17 cellular contexts compared by ENCODE assay signal in the genomic region with DNA sequence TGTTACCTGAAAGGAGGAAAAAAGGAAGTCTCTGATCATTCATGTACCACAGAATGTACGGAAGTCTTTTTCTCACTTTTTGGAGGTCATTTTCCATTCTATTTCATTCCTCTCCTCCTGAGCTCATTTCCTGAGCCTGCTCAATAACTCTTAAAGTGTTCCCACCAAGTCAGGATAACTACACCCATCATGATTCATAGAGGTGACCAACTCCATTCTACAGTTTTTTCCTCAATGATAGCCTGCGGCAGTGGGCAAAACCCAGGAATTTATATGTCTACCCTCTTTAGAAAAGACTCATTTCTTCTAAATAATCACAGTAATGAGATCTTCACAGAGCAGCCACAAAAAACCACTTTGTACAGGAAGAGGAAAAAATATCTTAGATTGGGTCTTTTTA.
DNase-seq lines count a peak whose midpoint lies in the region; ATAC-seq and TF ChIP-seq lines count a peak whose summit lies in the region.
"Had no signal": no experiment of that assay in that cellular context is flagged by ENCODE, and none has a peak within 500 bp of the region (broad histone marks: within the 10 kb centered on the region; RNA-seq: fewer than 3 reads in every experiment).

No MANE protein-coding gene starts in this region.

- H3K4me3 ChIP-seq in AG09309 (ENCODE audit: control insufficient read depth, low read depth, low read length), result no peak overlapping the region
- H3K4me3 ChIP-seq in astrocyte of the spinal cord (ENCODE audit: low read depth, low read length), result no peak overlapping the region
- H3K4me3 ChIP-seq: A549, HAP-1, K562 had no signal

- TF ChIP-seq CTCF in AG09309 (IDR thresholded peaks at IDR 0.05; ENCODE audit: control insufficient read depth, insufficient read depth, low read depth, low read length, missing control alignments) (no peak), astrocyte of the spinal cord (IDR thresholded peaks at IDR 0.05; ENCODE audit: low read depth, low read length) (no peak)

- in situ Hi-C loops in astrocyte of the spinal cord (cut with HindIII; ENCODE audit: low sequenced_read_pairs), result no loop called here

- peak; percentile 56 for DNase-seq in AG09309 (ENCODE audit: low read depth)
- DNase-seq in GM03348 (ENCODE audit: low spot score), result peak; percentile 9
- DNase-seq in M059J (ENCODE audit: low read depth), result peak; percentile 91
- peak; percentile 17 for DNase-seq in astrocyte of the spinal cord (ENCODE audit: low read depth, low spot score)
- no peak for DNase-seq in NOMO-1 (lab: John Stamatoyannopoulos, UW; ENCODE audit: unreplicated experiment in 2 of 2)
- DNase-seq: DMS79 treated with DMSO at 0.1 percent for 48 hours, GF-D8, NCI-H1694 treated with DMSO at 0.1 percent for 48 hours, NCI-H524, NCI-H82, RPMI8226 had no signal

- ATAC-seq in GM19397 (IDR thresholded peaks at IDR 0.05; ENCODE audit: unreplicated experiment) (no peak), HG03520 (IDR thresholded peaks at IDR 0.05; ENCODE audit: unreplicated experiment) (no peak), GM18907 (IDR thresholded peaks at IDR 0.05; ENCODE audit: unreplicated experiment) (no peak)
- ATAC-seq: A549, K562 had no signal

Comparison
In these comparisons a context has a peak if more than half of its experiments do, and no peak if none do; other contexts are left out.
1. DNase-seq: peak in AG09309 (single experiment), GM03348 (single experiment), M059J (single experiment) and astrocyte of the spinal cord (single experiment); none in NOMO-1 (0 of 2).